In genomic region chr16:87580855-87581261, GRCh38 we compare ENCODE assay signal across 14 cellular contexts. TPM values are rescaled to one million over a fixed set of nuclear protein-coding genes. Genes with fewer than 3 reads are reported as not detected.
A peak's percentile ranks its signal among the peaks of the same experiment; 100 is the strongest.
DNase-seq lines count a peak whose midpoint lies in the region; ATAC-seq and TF ChIP-seq lines count a peak whose summit lies in the region.
"Had no signal": no experiment of that assay in that cellular context is flagged by ENCODE, and none has a peak within 500 bp of the region (broad histone marks: within the 10 kb centered on the region; RNA-seq: fewer than 3 reads in every experiment).

No MANE protein-coding gene starts in this region.

- DNase-seq in stimulated activated CD4-positive, alpha-beta T cell treated with anti-CD3 and anti-CD28 coated beads, Interleukin-4, amount 100 ng/mL, for 24 hours: peak; percentile 18
- DNase-seq in stimulated activated CD4-positive, alpha-beta T cell treated with anti-CD3 and anti-CD28 coated beads, Interleukin-2, amount 100 ng/mL, for 48 hours: no peak
- DNase-seq in NB4 (ENCODE audit: low read depth): peak; percentile 68
- DNase-seq in fibroblast of mammary gland (ENCODE audit: low read depth): peak; percentile 88
- DNase-seq in vagina (ENCODE audit: extremely low spot score in 2 of 2): no peak
- DNase-seq in NCI-H2029 (lab: John Stamatoyannopoulos, UW): no peak
- no peak for DNase-seq in stimulated activated naive B cell treated with anti-CD40 and anti-IgM and Interleukin-4, amounts not matched to agents 10 μg/mL and 1 μg/mL and 100 μg/mL, for 72 hours
- DNase-seq in NCI-H2196 (lab: John Stamatoyannopoulos, UW; ENCODE audit: unreplicated experiment): no peak
- DNase-seq: activated B cell treated with CpG ODN at 0.5 μM for 24 hours; activated effector memory CD4-positive, alpha-beta T cell treated with anti-CD3 and anti-CD28 coated beads, Interleukin-2, amount 50 U/mL, for 16 hours; NCI-H2171 treated with DMSO at 0.1 percent for 48 hours had no signal

- H3K9me3 Mint-ChIP-seq in stimulated activated naive B cell treated with anti-CD40 and anti-IgM and Interleukin-4, amounts not matched to agents 10 μg/mL and 1 μg/mL and 100 μg/mL, for 72 hours: no peaks in the 10 kb centered on the region
- H3K9me3 Mint-ChIP-seq: activated B cell treated with CpG ODN at 0.5 μM for 24 hours had no signal

- peaks cover 0 to 1% of the 10 kb centered on the region in 2 donors for H3K36me3 Mint-ChIP-seq in stimulated activated naive B cell treated with anti-CD40 and anti-IgM and Interleukin-4, amounts not matched to agents 10 μg/mL and 1 μg/mL and 100 μg/mL, for 72 hours

- no peak overlapping the region for H3K27ac Mint-ChIP-seq in stimulated activated naive B cell treated with anti-CD40 and anti-IgM and Interleukin-4, amounts not matched to agents 10 μg/mL and 1 μg/mL and 100 μg/mL, for 72 hours
- H3K27ac Mint-ChIP-seq: activated B cell treated with CpG ODN at 0.5 μM for 24 hours had no signal

- intact Hi-C loops in vagina (cut with DNase I): loop anchor here (10.0 kb wide), 1 partner anchor 184 kb away; the partner anchor contains the start of gene KLHDC4

- no peak overlapping the region for H3K4me3 Mint-ChIP-seq in stimulated activated naive B cell treated with anti-CD40 and anti-IgM and Interleukin-4, amounts not matched to agents 10 μg/mL and 1 μg/mL and 100 μg/mL, for 72 hours
- H3K4me3 Mint-ChIP-seq: activated B cell treated with CpG ODN at 0.5 μM for 24 hours had no signal

- peaks cover 57 to 62% of the 10 kb centered on the region in 2 donors for H3K27me3 Mint-ChIP-seq in stimulated activated naive B cell treated with anti-CD40 and anti-IgM and Interleukin-4, amounts not matched to agents 10 μg/mL and 1 μg/mL and 100 μg/mL, for 72 hours

- H3K27me3 ChIP-seq in vagina: no peaks in the 10 kb centered on the region

- ATAC-seq in stimulated activated naive B cell treated with anti-CD40 and anti-IgM and Interleukin-4, amounts not matched to agents 10 μg/mL and 1 μg/mL and 100 μg/mL, for 72 hours (replicated peaks): no peak
- ATAC-seq: gastroesophageal sphincter, left lobe of liver had no signal

- H3K4me3 ChIP-seq in NB4 (ENCODE audit: low read depth, low read length): no peak overlapping the region
- no peak overlapping the region for H3K4me3 ChIP-seq in fibroblast of mammary gland (ENCODE audit: control insufficient read depth, low read depth, low read length)
- H3K4me3 ChIP-seq in vagina: no peak overlapping the region
- H3K4me3 ChIP-seq: gastroesophageal sphincter, suprapubic skin had no signal

- no peaks in the 10 kb centered on the region for H3K4me1 Mint-ChIP-seq in stimulated activated naive B cell treated with anti-CD40 and anti-IgM and Interleukin-4, amounts not matched to agents 10 μg/mL and 1 μg/mL and 100 μg/mL, for 72 hours
- H3K4me1 Mint-ChIP-seq: activated B cell treated with CpG ODN at 0.5 μM for 24 hours had no signal

- no peak for TF ChIP-seq POLR2A in NB4 (IDR thresholded peaks at IDR 0.05; ENCODE audit: extremely low read depth, insufficient read length)
- no peak for TF ChIP-seq POLR2A in vagina (IDR thresholded peaks at IDR 0.05)

- H3K4me1 ChIP-seq in vagina: peaks cover 29% of the 10 kb centered on the region

- no peaks in the 10 kb centered on the region for H3K9me3 ChIP-seq in vagina
- H3K9me3 ChIP-seq: gastroesophageal sphincter, suprapubic skin had no signal

- peak overlapping the region; percentile 96 for H3K27ac ChIP-seq in vagina
- H3K27ac ChIP-seq: suprapubic skin had no signal

- H3K36me3 ChIP-seq in vagina: no peaks in the 10 kb centered on the region
- H3K36me3 ChIP-seq: gastroesophageal sphincter, suprapubic skin had no signal

- TF ChIP-seq CTCF in NB4 (IDR thresholded peaks at IDR 0.05; ENCODE audit: low read depth, low read length): peak; percentile 10
- TF ChIP-seq CTCF in fibroblast of mammary gland (conservative IDR thresholded peaks at IDR 0.05; ENCODE audit: control insufficient read depth, insufficient read depth, low read depth, low read length): no peak
- TF ChIP-seq CTCF in vagina (IDR thresholded peaks at IDR 0.05): no peak

RNA-seq across cellular contexts. Expression of gene JPH3, which starts 21.4 kb away (rescaled TPM):
- 2.0 TPM for total RNA-seq in vagina
- total RNA-seq: activated B cell treated with CpG ODN at 0.5 μM for 24 hours, left lobe of liver, suprapubic skin had no signal

Comparison
In these comparisons a context has a peak if more than half of its experiments do, and no peak if none do; other contexts are left out.
1. DNase-seq: peak in stimulated activated CD4-positive, alpha-beta T cell treated with anti-CD3 and anti-CD28 coated beads, Interleukin-4, amount 100 ng/mL, for 24 hours (single experiment), NB4 (single experiment) and fibroblast of mammary gland (single experiment); none in stimulated activated CD4-positive, alpha-beta T cell treated with anti-CD3 and anti-CD28 coated beads, Interleukin-2, amount 100 ng/mL, for 48 hours (0 of 2), vagina (0 of 2), NCI-H2029 (single experiment), stimulated activated naive B cell treated with anti-CD40 and anti-IgM and Interleukin-4, amounts not matched to agents 10 μg/mL and 1 μg/mL and 100 μg/mL, for 72 hours (single experiment) and NCI-H2196 (single experiment).